Comparison of ENCODE assay signal across 25 cellular contexts in genomic region chr4:67615119-67615518, GRCh38. TPM values are rescaled to one million over a fixed set of nuclear protein-coding genes. Genes with fewer than 3 reads are reported as not detected.
"Had no signal": no experiment of that assay in that cellular context is flagged by ENCODE, and none has a peak within 500 bp of the region (broad histone marks: within the 10 kb centered on the region; RNA-seq: fewer than 3 reads in every experiment).

No MANE protein-coding gene starts in this region.

- DNase-seq: activated CD4-positive, alpha-beta T cell treated with anti-CD3 and anti-CD28 coated beads for 4 hours; activated CD4-positive, alpha-beta T cell treated with anti-CD3 and anti-CD28 coated beads, Interleukin-2, amount 50 U/mL, for 48 hours; activated CD4-positive, CD25-positive, alpha-beta regulatory T cell; activated CD8-positive, alpha-beta memory T cell treated with anti-CD3 and anti-CD28 coated beads, Interleukin-2, amount 50 U/mL, for 48 hours; activated naive CD4-positive, alpha-beta T cell; activated T-cell treated with anti-CD3 and anti-CD28 coated beads, Interleukin-2, amount 50 U/mL, for 4 hours; cerebellar nuclear complex; esophagus squamous epithelium; gastrocnemius medialis; hypothalamus; left ventricle myocardium inferior; natural killer cell; retina; sigmoid colon; stimulated activated CD4-positive, alpha-beta T cell treated with anti-CD3 and anti-CD28 coated beads, Interleukin-15, amount 100 ng/mL, for 24 hours; stimulated activated naive CD4-positive, alpha-beta T cell; T1000; upper lobe of left lung had no signal

- H3K4me3 ChIP-seq: coronary artery, esophagus squamous epithelium, gastrocnemius medialis, left ventricle myocardium inferior, sigmoid colon, smooth muscle cell, thoracic aorta, upper lobe of left lung had no signal

- H3K4me2 ChIP-seq: smooth muscle cell had no signal

- ATAC-seq: activated T-cell treated with anti-CD3 and anti-CD28 coated beads, Interleukin-2, amount 50 U/mL, for 4 hours; gastrocnemius medialis; natural killer cell had no signal

- H3K9me3 ChIP-seq: gastrocnemius medialis, thoracic aorta, upper lobe of left lung had no signal

- H3K4me1 ChIP-seq: esophagus squamous epithelium, gastrocnemius medialis, left ventricle myocardium inferior, sigmoid colon, upper lobe of left lung had no signal

- H3K27me3 ChIP-seq: esophagus squamous epithelium, gastrocnemius medialis, sigmoid colon, upper lobe of left lung had no signal

- H3K27ac ChIP-seq: coronary artery, esophagus squamous epithelium, gastrocnemius medialis, left ventricle myocardium inferior, sigmoid colon, thoracic aorta, upper lobe of left lung had no signal

RNA-seq across cellular contexts. Expression of gene STAP1, which starts 56.6 kb away (rescaled TPM):
- total RNA-seq: gastrocnemius medialis, left ventricle myocardium inferior, lung microvascular endothelial cell, mesothelial cell of epicardium, osteocyte, progenitor cell of endocrine pancreas, sigmoid colon, smooth muscle cell had no signal
- polyA plus RNA-seq: smooth muscle cell had no signal
